8 cellular contexts compared by ENCODE assay signal in the genomic region with DNA sequence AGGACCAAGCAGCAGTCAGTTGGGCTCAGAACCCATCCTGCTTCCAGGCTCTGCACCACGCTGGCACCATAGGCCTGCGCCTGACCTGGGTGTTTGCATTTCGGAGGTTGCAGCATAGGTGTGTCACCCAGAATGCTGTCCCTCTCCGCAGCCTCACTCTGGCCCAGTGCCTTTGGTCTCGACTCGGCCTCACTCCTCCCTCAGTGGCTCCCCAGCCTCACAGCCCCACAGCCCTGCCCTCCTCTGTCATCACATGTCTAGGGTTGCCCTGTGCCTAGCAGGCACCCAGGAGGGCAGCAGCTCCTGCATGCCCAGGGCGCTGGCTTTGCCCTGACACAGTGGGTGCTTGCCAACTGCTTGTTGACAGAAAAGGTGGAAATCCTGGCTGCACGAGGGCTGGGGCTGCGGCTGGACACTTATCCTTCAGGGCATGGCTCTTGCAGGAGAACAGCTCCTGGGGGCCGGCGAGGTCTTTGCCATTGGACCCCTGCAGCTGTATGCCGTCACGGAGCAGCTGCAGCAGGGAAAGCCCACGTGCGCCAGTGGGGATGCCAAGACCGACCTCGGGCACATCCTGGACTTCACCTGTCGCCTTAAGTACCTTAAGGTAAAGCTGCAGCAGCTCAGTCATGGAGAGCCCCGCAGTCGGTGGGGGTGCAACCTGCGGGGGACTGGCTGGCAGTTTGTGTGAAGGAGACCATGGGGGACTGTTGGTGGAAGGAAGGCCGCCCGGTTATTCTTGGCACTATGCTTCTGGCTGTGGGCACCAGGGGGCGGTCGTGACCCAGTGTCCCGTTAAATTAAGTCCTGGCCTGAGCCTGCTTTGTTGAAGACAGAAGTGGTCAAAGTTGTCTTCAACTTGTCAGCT. TPM values are rescaled to one million over a fixed set of nuclear protein-coding genes. Genes with fewer than 3 reads are reported as not detected.
DNase-seq lines count a peak whose midpoint lies in the region; ATAC-seq and TF ChIP-seq lines count a peak whose summit lies in the region.

No MANE protein-coding gene starts in this region.

- H3K9me3 Mint-ChIP-seq in endodermal cell: no peaks in the 10 kb centered on the region

- H3K36me3 Mint-ChIP-seq in endodermal cell (ENCODE audit: low read depth): peaks cover 65% of the 10 kb centered on the region

- no peak overlapping the region for H3K4me3 Mint-ChIP-seq in endodermal cell

- H3K27ac ChIP-seq in RWPE2 (ENCODE audit: poor library complexity, severe bottlenecking) (no peak overlapping the region), endodermal cell (ENCODE audit: low read depth, low read length) (no peak overlapping the region)

- H3K4me1 ChIP-seq in RWPE2 (ENCODE audit: insufficient read depth, poor library complexity, severe bottlenecking) (no peaks in the 10 kb centered on the region), endodermal cell (ENCODE audit: control insufficient read depth, insufficient read depth, low read length) (no peaks in the 10 kb centered on the region)

- H3K27me3 ChIP-seq in RWPE2 (ENCODE audit: insufficient read depth, poor library complexity, severe bottlenecking) (no peaks in the 10 kb centered on the region), endodermal cell (ENCODE audit: control insufficient read depth, insufficient read depth, low read length, poor library complexity, severe bottlenecking) (no peaks in the 10 kb centered on the region)

- no peak overlapping the region for H3K4me3 ChIP-seq in RWPE2 (ENCODE audit: severe bottlenecking)
- no peak overlapping the region for H3K4me3 ChIP-seq in endodermal cell (ENCODE audit: low read length)

- ATAC-seq in RWPE2 (ENCODE audit: low read depth): peak; percentile 69

- TF ChIP-seq CTCF in RWPE2 (IDR thresholded peaks at IDR 0.05; ENCODE audit: poor library complexity, severe bottlenecking): peak; percentile 74
- TF ChIP-seq CTCF in endodermal cell (conservative IDR thresholded peaks at IDR 0.05): peak; percentile 78

- peaks cover 1% of the 10 kb centered on the region for H3K4me1 Mint-ChIP-seq in endodermal cell

- no peak overlapping the region for H3K9ac ChIP-seq in endodermal cell (ENCODE audit: extremely low read depth, low read length, poor library complexity, severe bottlenecking)

- WGBS in endodermal cell (ENCODE audit: insufficient coverage in 1 of 2, insufficient read length in 1 of 2), 2 experiments: 85% methylated on average over 21 to 26 of the region's 26 CpGs

- H3K27ac Mint-ChIP-seq in endodermal cell: peak overlapping the region; percentile 35

- H3K9me3 ChIP-seq in RWPE2 (ENCODE audit: severe bottlenecking) (no peaks in the 10 kb centered on the region), endodermal cell (ENCODE audit: control insufficient read depth, low read length) (no peaks in the 10 kb centered on the region)

- H3K36me3 ChIP-seq in RWPE2 (ENCODE audit: low read depth) (peaks cover 67% of the 10 kb centered on the region), endodermal cell (ENCODE audit: control insufficient read depth, insufficient read depth, low read length) (peaks cover 77% of the 10 kb centered on the region)

- DNase-seq in activated CD4-positive, alpha-beta T cell treated with anti-CD3 and anti-CD28 coated beads for 48 hours: peak; percentile 56
- no peak for DNase-seq in activated CD4-positive, alpha-beta T cell treated with anti-CD3 and anti-CD28 coated beads for 1 hour
- DNase-seq in RWPE2 (ENCODE audit: low spot score) (peak; percentile 51), endodermal cell (peak; percentile 88), mucosa of gallbladder (ENCODE audit: low spot score) (peak; percentile 60), NCI-H1930 (lab: John Stamatoyannopoulos, UW) (no peak), NCI-H2227 (lab: John Stamatoyannopoulos, UW; ENCODE audit: unreplicated experiment) (no peak), DMS79 treated with DMSO at 0.1 percent for 48 hours (lab: John Stamatoyannopoulos, UW) (no peak)

- H3K27me3 Mint-ChIP-seq in endodermal cell (ENCODE audit: insufficient read depth): no peaks in the 10 kb centered on the region

RNA-seq across cellular contexts. Expression of a gene that starts 16.2 kb away (rescaled TPM):
- total RNA-seq in endodermal cell: 100 to 1,000 TPM; 151 to 156 TPM
- polyA plus RNA-seq in endodermal cell (2013, experiment 1 of 2): 124 TPM
- polyA plus RNA-seq in endodermal cell (2013, experiment 2 of 2): 99.4 TPM
- total RNA-seq in mucosa of gallbladder: 111 TPM

RNA-seq across cellular contexts. Expression of a gene that starts 17.8 kb away (rescaled TPM):
- total RNA-seq in endodermal cell: 10 to 100 TPM; 44.8 to 64.6 TPM
- 30.4 TPM for polyA plus RNA-seq in endodermal cell (2013, experiment 1 of 2)
- polyA plus RNA-seq in endodermal cell (2013, experiment 2 of 2): 36.1 TPM
- 0.81 TPM for total RNA-seq in mucosa of gallbladder

RNA-seq across cellular contexts. Expression of a gene that starts 23.5 kb away (rescaled TPM):
- total RNA-seq in endodermal cell: under 1 TPM; 0.24 to 0.55 TPM
- 0.21 TPM for polyA plus RNA-seq in endodermal cell (2013, experiment 1 of 2)
- polyA plus RNA-seq in endodermal cell (2013, experiment 2 of 2): 0.04 TPM
- total RNA-seq in mucosa of gallbladder: 222 TPM

RNA-seq across cellular contexts. Expression of a gene that starts 26.7 kb away (rescaled TPM):
- total RNA-seq in endodermal cell (1 to 10 TPM; 2.5 to 8.6 TPM), mucosa of gallbladder (11.6 TPM)
- 1.9 TPM for polyA plus RNA-seq in endodermal cell (2013, experiment 1 of 2)
- 1.5 TPM for polyA plus RNA-seq in endodermal cell (2013, experiment 2 of 2)

Comparison
In these comparisons a context has a peak if more than half of its experiments do, and no peak if none do; other contexts are left out.
1. DNase-seq: peak in activated CD4-positive, alpha-beta T cell treated with anti-CD3 and anti-CD28 coated beads for 48 hours (single experiment), RWPE2 (single experiment), endodermal cell (single experiment) and mucosa of gallbladder (single experiment); none in activated CD4-positive, alpha-beta T cell treated with anti-CD3 and anti-CD28 coated beads for 1 hour (single experiment), NCI-H1930 (0 of 2), NCI-H2227 (single experiment) and DMS79 treated with DMSO at 0.1 percent for 48 hours (single experiment).
2. RNA of a gene that starts 17.8 kb away (total RNA-seq): 44.8 to 64.6 TPM in endodermal cell; 0.81 TPM in mucosa of gallbladder (single experiment); every median in the first group is over 10 times any median in the second.
3. RNA of a gene that starts 23.5 kb away (total RNA-seq): 222 TPM in mucosa of gallbladder (single experiment); 0.24 to 0.55 TPM in endodermal cell; every median in the first group is over 100 times any median in the second.